ENCODE assay signal across 13 cellular contexts in the genomic region with DNA sequence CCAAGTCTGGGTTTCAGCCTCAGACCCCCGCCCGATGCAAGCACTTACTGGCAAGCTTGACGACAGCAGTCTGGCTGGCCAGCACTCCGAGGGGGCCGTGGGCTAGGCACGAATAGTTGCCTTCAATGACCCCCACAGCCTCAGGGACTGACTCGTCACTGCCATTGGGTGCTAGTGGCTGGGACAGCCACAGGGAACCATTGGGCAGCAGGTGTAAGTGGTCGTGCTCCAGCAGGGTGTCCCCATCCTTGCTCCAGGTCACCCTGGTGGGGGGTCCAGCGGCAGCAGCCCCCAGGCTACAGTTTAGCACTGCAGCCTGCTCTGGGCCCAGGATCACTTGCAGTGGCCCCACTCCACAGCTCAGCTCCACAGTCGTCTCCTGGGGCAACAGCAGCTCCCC. TPM values are rescaled to one million over a fixed set of nuclear protein-coding genes. Genes with fewer than 3 reads are reported as not detected.
DNase-seq lines count a peak whose midpoint lies in the region; ATAC-seq, FAIRE-seq and TF ChIP-seq lines count a peak whose summit lies in the region.
"Had no signal": no experiment of that assay in that cellular context is flagged by ENCODE, and none has a peak within 500 bp of the region (broad histone marks: within the 10 kb centered on the region; RNA-seq: fewer than 3 reads in every experiment).

No MANE protein-coding gene starts in this region.

- H3K9me3 Mint-ChIP-seq in WTC11 (no peaks in the 10 kb centered on the region), nephron (no peaks in the 10 kb centered on the region), HFFc6 (no peaks in the 10 kb centered on the region)
- H3K9me3 Mint-ChIP-seq: CD4-positive, alpha-beta memory T cell had no signal

- WGBS in H1 (ENCODE audit: extremely low coverage in 1 of 2, insufficient coverage in 1 of 2, insufficient read length in 1 of 2, insufficient replicate concordance in 2 of 2, low coverage in 1 of 2, low lambda C conversion rate in 2 of 2, missing lambda C conversion rate in 1 of 2), 2 experiments: 78% methylated on average over 10 of the region's 10 CpGs; no CpG with 5 or more reads in 1 of the 2 experiments

- H3K36me3 Mint-ChIP-seq in WTC11 (no peaks in the 10 kb centered on the region; the same call in 1 of the 2 replicates), nephron (ENCODE audit: low read depth) (peaks cover 12% of the 10 kb centered on the region), HFFc6 (ENCODE audit: low read depth) (no peaks in the 10 kb centered on the region)
- H3K36me3 Mint-ChIP-seq: CD4-positive, alpha-beta memory T cell had no signal

- H3K27ac Mint-ChIP-seq in WTC11 (peak overlapping the region; percentile 26; the same call in 1 of the 2 replicates), nephron (peak overlapping the region in 2 of 3 experiments; percentile 55 to 76), HFFc6 (no peak overlapping the region)
- H3K27ac Mint-ChIP-seq: CD4-positive, alpha-beta memory T cell had no signal

- no peak overlapping the region for H3K4me3 ChIP-seq in H1 (ENCODE audit: extremely low read depth in 1 of 4, insufficient read depth in 2 of 4, low read depth in 3 of 4, low read length in 4 of 4)

- H4K8ac ChIP-seq in H1 (ENCODE audit: extremely low read depth, insufficient read depth, low read length): peak overlapping the region; percentile 76

- H4K5ac ChIP-seq in H1 (ENCODE audit: insufficient read length, low read depth, low read length): no peak overlapping the region

- TF ChIP-seq RAD21 in H1 (IDR thresholded peaks at IDR 0.05 in 1 of 2, conservative IDR thresholded peaks at IDR 0.05 in 1 of 2; ENCODE audit: low read depth in 2 of 2, low read length in 2 of 2): no peak

- no peak overlapping the region for H3K56ac ChIP-seq in H1 (replicated peaks; ENCODE audit: insufficient read length, low read depth, low read length)

- no peaks in the 10 kb centered on the region for H3K9me3 ChIP-seq in H1 (ENCODE audit: insufficient read depth in 2 of 2, low read depth in 1 of 2, low read length in 1 of 2)
- H3K9me3 ChIP-seq: BE2C had no signal

- H4K20me1 ChIP-seq in H1 (replicated peaks in 1 of 2; ENCODE audit: control insufficient read depth in 1 of 2, insufficient read depth in 2 of 2, low read length in 2 of 2): no peaks in the 10 kb centered on the region

- H3K9ac ChIP-seq in H1 (replicated peaks in 1 of 4; ENCODE audit: extremely low read depth in 1 of 4, low read depth in 3 of 4, low read length in 3 of 4): no peak overlapping the region

- H3K4me1 Mint-ChIP-seq in WTC11: peaks cover 65% of the 10 kb centered on the region
- peaks cover 76% of the 10 kb centered on the region for H3K4me1 Mint-ChIP-seq in nephron
- H3K4me1 Mint-ChIP-seq in HFFc6 (ENCODE audit: low read depth): peaks cover 25% of the 10 kb centered on the region
- H3K4me1 Mint-ChIP-seq: CD4-positive, alpha-beta memory T cell had no signal

- H3K4me3 Mint-ChIP-seq in WTC11 (no peak overlapping the region), nephron (no peak overlapping the region), HFFc6 (no peak overlapping the region)
- H3K4me3 Mint-ChIP-seq: CD4-positive, alpha-beta memory T cell had no signal

- POLR2A ChIA-PET in WTC11 (lab: Charles Lee) (interaction anchor here (1.8 kb wide), 1 partner anchor 11 kb away, joined by 6 read pairs; no protein-coding TSS in a partner anchor), H1 (lab: Charles Lee; ENCODE audit: partially characterized antibody) (interaction anchor here (2.0 to 15.2 kb wide), 3 partner anchors 6 to 26 kb away, joined by 6 to 229 read pairs (median 229); a partner anchor contains a TSS)

- peaks cover 0 to 14% of the 10 kb centered on the region in 2 experiments; a peak in 2 of 4 replicates for H3K79me2 ChIP-seq in H1 (ENCODE audit: control insufficient read depth in 1 of 2, insufficient read depth in 2 of 2, low read length in 2 of 2)

- peak overlapping the region; percentile 58 for H2BK5ac ChIP-seq in H1 (ENCODE audit: low read depth, low read length)

- H2BK120ac ChIP-seq in H1 (replicated peaks; ENCODE audit: low read depth, low read length): no peak overlapping the region

- H3K23ac ChIP-seq in H1 (ENCODE audit: insufficient read length): no peak overlapping the region

- no peaks in the 10 kb centered on the region; the same call in 1 of the 2 replicates for H3K23me2 ChIP-seq in H1 (ENCODE audit: low read depth, low read length)

- H3K36me3 ChIP-seq in H1 (ENCODE audit: control insufficient read depth in 2 of 4, insufficient read depth in 4 of 4, low read length in 3 of 4): no peaks in the 10 kb centered on the region
- H3K36me3 ChIP-seq: BE2C had no signal

- H3K27ac ChIP-seq in H1 (ENCODE audit: low read depth, low read length): no peak overlapping the region
- H3K27ac ChIP-seq: C4-2B had no signal

- H2AK5ac ChIP-seq in H1 (ENCODE audit: low read depth, low read length): no peak overlapping the region

- H2AFZ ChIP-seq in H1 (ENCODE audit: low read length): no peak overlapping the region

- peaks cover 24 to 37% (median 29%) of the 10 kb centered on the region in 4 experiments for H3K4me1 ChIP-seq in H1 (replicated peaks in 1 of 4; ENCODE audit: control insufficient read depth in 3 of 4, insufficient read depth in 4 of 4, low read length in 3 of 4)
- H3K4me1 ChIP-seq: BE2C had no signal

- no peak for DNase-seq in WTC11 (ENCODE audit: low spot score)
- DNase-seq in H1 (ENCODE audit: low read depth in 1 of 2, low spot score in 2 of 2): no peak
- no peak for DNase-seq in NCI-H774 (lab: John Stamatoyannopoulos, UW)
- no peak for DNase-seq in NCI-H1092 treated with DMSO at 0.1 percent for 48 hours (lab: John Stamatoyannopoulos, UW)
- no peak for DNase-seq in HFFc6
- DNase-seq: BE2C; CD4-positive, alpha-beta memory T cell; DMS79; H7 had no signal

- no peak overlapping the region for H3K4ac ChIP-seq in H1 (replicated peaks; ENCODE audit: insufficient read length, low read depth, low read length)

- H3K27me3 Mint-ChIP-seq in WTC11 (ENCODE audit: low read depth): no peaks in the 10 kb centered on the region
- H3K27me3 Mint-ChIP-seq in nephron (ENCODE audit: low read depth): peaks cover 8% of the 10 kb centered on the region
- peaks cover 5% of the 10 kb centered on the region for H3K27me3 Mint-ChIP-seq in HFFc6 (ENCODE audit: insufficient read depth)

- H3K4me2 ChIP-seq in H1 (ENCODE audit: insufficient read depth in 1 of 2, low read depth in 2 of 2, low read length in 2 of 2): no peak overlapping the region; a peak in 1 of 4 replicates

- no peak for FAIRE-seq in H1 (lab: Jason Lieb, UNC)
- FAIRE-seq: A204.1 had no signal

- 0 out of 2 replicates have a peak overlapping the region, but pooled peaks have one; percentile 38 for H2BK20ac ChIP-seq in H1 (ENCODE audit: low read length)

- H3K18ac ChIP-seq in H1 (ENCODE audit: extremely low read depth, low read length): peak overlapping the region; percentile 10; the same call in 1 of the 2 replicates

- peaks cover 3% of the 10 kb centered on the region; the same call in 1 of the 2 replicates for H3K79me1 ChIP-seq in H1 (ENCODE audit: low read depth, low read length)

- no peaks in the 10 kb centered on the region for H3K27me3 ChIP-seq in H1 (replicated peaks in 1 of 4; ENCODE audit: control insufficient read depth in 3 of 4, extremely low read depth in 1 of 4, insufficient read depth in 3 of 4, low read length in 3 of 4)
- H3K27me3 ChIP-seq: BE2C had no signal

- TF ChIP-seq CTCF in WTC11 (IDR thresholded peaks at IDR 0.05) (no peak), H1 (IDR thresholded peaks at IDR 0.05; ENCODE audit: control extremely low read depth in 1 of 3, insufficient read depth in 1 of 3, low read depth in 1 of 3, low read length in 3 of 3) (no peak), nephron (IDR thresholded peaks at IDR 0.05; ENCODE audit: unreplicated experiment in 3 of 3) (no peak), HFFc6 (IDR thresholded peaks at IDR 0.05) (no peak)

- peak overlapping the region; percentile 53 for H2BK15ac ChIP-seq in H1 (ENCODE audit: low read length)

- H2BK12ac ChIP-seq in H1 (ENCODE audit: low read depth, low read length): peak overlapping the region; percentile 75; the same call in 1 of the 2 replicates

- ATAC-seq in WTC11 (no peak), HG02798 (IDR thresholded peaks at IDR 0.05; ENCODE audit: poor library complexity, unreplicated experiment) (no peak)

- CTCF ChIA-PET in WTC11 (lab: Charles Lee) (interaction anchor here (1.4 to 1.8 kb wide), 2 partner anchors 10 to 11 kb away, joined by 5 to 11 read pairs; no protein-coding TSS in a partner anchor), H1 (lab: Charles Lee; ENCODE audit: partially characterized antibody) (interaction anchor here (0.9 to 14.6 kb wide), 4 partner anchors 10 to 114 kb away, joined by 3 to 180 read pairs (median 6); no protein-coding TSS in a partner anchor)

- H3K14ac ChIP-seq in H1 (ENCODE audit: insufficient read length): no peak overlapping the region

- TF ChIP-seq EP300 in H1 (IDR thresholded peaks at IDR 0.05; ENCODE audit: borderline replicate concordance in 1 of 2, low read depth in 2 of 2, low read length in 2 of 2): no peak

- TF ChIP-seq POLR2A in H1 (IDR thresholded peaks at IDR 0.05; ENCODE audit: control extremely low read depth in 1 of 2, low read depth in 2 of 2, low read length in 2 of 2): no peak

- H4K91ac ChIP-seq in H1 (replicated peaks; ENCODE audit: insufficient read length, low read length): peak overlapping the region; percentile 62

RNA-seq across cellular contexts. Expression of a gene that starts 11.8 kb away (rescaled TPM):
- 14.5 to 15.6 TPM (median 15.3 TPM) in 3 replicates for total RNA-seq in WTC11 (2021)
- total RNA-seq in H1 (2021; fragmentation: NEBNext Ultra II Directional; extraction: Animal tissue kit (Norgen Biotek cat#: 25700)): 7.7 and 7.8 TPM in 2 replicates
- 10.3 and 12.7 TPM in 2 replicates for polyA plus RNA-seq in H1 (2011; rRNA removed)
- 11.8 TPM for polyA plus RNA-seq in H1 (2011; cell fraction: cytosol; rRNA removed)
- polyA plus RNA-seq in H1 (2011; cell fraction: nucleus; rRNA removed): 32.6 TPM
- polyA plus RNA-seq in H1 (2012, experiment 1 of 2): 9.5 to 12.6 TPM (median 11.6 TPM) in 4 replicates
- 4.2 TPM for polyA plus RNA-seq in H1 (2012, experiment 2 of 2)
- 4.7 TPM for polyA plus RNA-seq in H1 (2013, experiment 1 of 2)
- 4.3 TPM for polyA plus RNA-seq in H1 (2013, experiment 2 of 2)
- 11.4 and 13.0 TPM in 2 replicates for polyA minus RNA-seq in H1 (2011; rRNA and poly(A)+ RNA removed)
- polyA minus RNA-seq in H1 (2011; cell fraction: cytosol; rRNA and poly(A)+ RNA removed): 6.8 TPM
- polyA minus RNA-seq in H1 (2011; cell fraction: nucleus; rRNA and poly(A)+ RNA removed): 14.2 TPM
- total RNA-seq in HFFc6 (2021; fragmentation: NEBNext Ultra II Directional; extraction: Animal tissue kit (Norgen Biotek cat#: 25700)): under 1 TPM; 0.07 to 0.72 (median 0.55) TPM

RNA-seq across cellular contexts. Expression of a gene that starts 33.2 kb away (rescaled TPM):
- 49.2 to 53.5 TPM (median 53.5 TPM) in 3 replicates for total RNA-seq in WTC11 (2021)
- total RNA-seq in H1 (2021; fragmentation: NEBNext Ultra II Directional; extraction: Animal tissue kit (Norgen Biotek cat#: 25700)): 45.7 and 45.9 TPM in 2 replicates
- polyA plus RNA-seq in H1 (2011; rRNA removed): 26.8 and 42.3 TPM in 2 replicates
- 23.3 TPM for polyA plus RNA-seq in H1 (2011; cell fraction: cytosol; rRNA removed)
- polyA plus RNA-seq in H1 (2011; cell fraction: nucleus; rRNA removed): 49.4 TPM
- 26.5 to 37.1 TPM (median 35.2 TPM) in 4 replicates for polyA plus RNA-seq in H1 (2012, experiment 1 of 2)
- polyA plus RNA-seq in H1 (2012, experiment 2 of 2): 29.5 TPM
- 57.5 TPM for polyA plus RNA-seq in H1 (2013, experiment 1 of 2)
- polyA plus RNA-seq in H1 (2013, experiment 2 of 2): 60.3 TPM
- polyA minus RNA-seq in H1 (2011; rRNA and poly(A)+ RNA removed): 22.4 and 28.5 TPM in 2 replicates
- 26.4 TPM for polyA minus RNA-seq in H1 (2011; cell fraction: cytosol; rRNA and poly(A)+ RNA removed)
- polyA minus RNA-seq in H1 (2011; cell fraction: nucleus; rRNA and poly(A)+ RNA removed): 23.6 TPM
- not detected for total RNA-seq in HFFc6 (2021; fragmentation: NEBNext Ultra II Directional; extraction: Animal tissue kit (Norgen Biotek cat#: 25700))
- total RNA-seq: CD4-positive, alpha-beta memory T cell had no signal
- polyA plus RNA-seq: CD4-positive, alpha-beta memory T cell had no signal

Comparison
In these comparisons a context has a peak if more than half of its experiments do, and no peak if none do; other contexts are left out.
1. RNA of a gene that starts 33.2 kb away (total RNA-seq): 49.2 to 53.5 TPM in WTC11 and 45.7 to 45.9 TPM in H1; not detected in HFFc6; every median in the first group is over 10 times any median in the second.